In genomic region chr5:173616577-173617118, GRCh38 we compare ENCODE assay signal across 1 cellular context.
TF ChIP-seq lines count a peak whose summit lies in the region.

BOD1 (minus strand) TSS chr5:173616650; CDS start chr5:173616436, 214 bp downstream.

TF ChIP-seq in GM12878, 131 proteins besides CTCF, POLR2A, EP300 and RAD21 (continued from another document and continues in another):
- TF ChIP-seq ZBTB33 (IDR thresholded peaks at IDR 0.05) (no peak), PKNOX1 (IDR thresholded peaks at IDR 0.05) (peak; percentile 73), POLR2AphosphoS2 (IDR thresholded peaks at IDR 0.05; ENCODE audit: low read depth, low read length) (no peak), NRF1 (conservative IDR thresholded peaks at IDR 0.05; ENCODE audit: low read depth, low read length) (no peak), CREM (IDR thresholded peaks at IDR 0.05; ENCODE audit: low read depth) (peak; percentile 99), STAT3 (IDR thresholded peaks at IDR 0.05; ENCODE audit: low read depth, low read length) (no peak), NFXL1 (IDR thresholded peaks at IDR 0.05; ENCODE audit: borderline replicate concordance) (no peak), TAF1 (IDR thresholded peaks at IDR 0.05; ENCODE audit: borderline replicate concordance, low read depth, low read length) (no peak), NR2F1 (conservative IDR thresholded peaks at IDR 0.05) (peak; percentile 61; the same call in 1 of the 2 replicates), IRF4 (IDR thresholded peaks at IDR 0.05; ENCODE audit: low read depth, low read length) (peak; percentile 55; the same call in 1 of the 2 replicates), RELB (IDR thresholded peaks at IDR 0.05; ENCODE audit: low read depth) (peak; percentile 75; the same call in 1 of the 2 replicates), STAT1 (conservative IDR thresholded peaks at IDR 0.05) (no peak), RAD51 (IDR thresholded peaks at IDR 0.05) (peak; percentile 89), ZBTB4 (CRISPR knock-in tag; IDR thresholded peaks at IDR 0.05) (no peak), JUND (IDR thresholded peaks at IDR 0.05; ENCODE audit: low read depth, low read length) (no peak), USF1 (IDR thresholded peaks at IDR 0.05; ENCODE audit: borderline replicate concordance, extremely low read length, insufficient read depth, low read depth, low read length) (peak; percentile 79), NFIC (IDR thresholded peaks at IDR 0.05; ENCODE audit: low read depth, low read length) (no peak; the same call in 1 of the 2 replicates), POU2F2 (IDR thresholded peaks at IDR 0.05; ENCODE audit: borderline replicate concordance, low read depth, low read length) (no peak; the same call in 2 of the 3 replicates), CBX3 (IDR thresholded peaks at IDR 0.05; ENCODE audit: borderline replicate concordance, low read depth) (no peak), PAX8 (IDR thresholded peaks at IDR 0.05) (no peak), PRDM15 (CRISPR knock-in tag; IDR thresholded peaks at IDR 0.05) (no peak), KDM1A (IDR thresholded peaks at IDR 0.05; ENCODE audit: borderline replicate concordance) (no peak), MTA2 (IDR thresholded peaks at IDR 0.05; ENCODE audit: low read depth) (peak; percentile 56), SPI1 (IDR thresholded peaks at IDR 0.05; ENCODE audit: borderline replicate concordance, insufficient read depth, low read depth, low read length) (peak; percentile 82), EGR1 (IDR thresholded peaks at IDR 0.05; ENCODE audit: borderline replicate concordance in 1 of 2, low read depth in 2 of 2, low read length in 2 of 2) (peak in 1 of 2 experiments; percentile 87; a peak in 2 of 3 replicates), MEF2A (IDR thresholded peaks at IDR 0.05; ENCODE audit: insufficient read depth, low read depth, low read length) (no peak), ATF2 (IDR thresholded peaks at IDR 0.05; ENCODE audit: low read length) (no peak), CREB1 (IDR thresholded peaks at IDR 0.05; ENCODE audit: low read depth) (peak; percentile 99), SMARCA5 (IDR thresholded peaks at IDR 0.05) (no peak), SUPT20H (IDR thresholded peaks at IDR 0.05; ENCODE audit: borderline replicate concordance, control insufficient read depth, low read depth, low read length) (no peak), MEF2B (IDR thresholded peaks at IDR 0.05; ENCODE audit: partially characterized antibody, poor library complexity, severe bottlenecking) (no peak), BCL3 (IDR thresholded peaks at IDR 0.05; ENCODE audit: borderline replicate concordance, insufficient read depth, low read depth, low read length, poor library complexity, severe bottlenecking) (no peak), ZSCAN29 (IDR thresholded peaks at IDR 0.05) (no peak), KLF5 (IDR thresholded peaks at IDR 0.05; ENCODE audit: partially characterized antibody) (no peak), SMC3 (IDR thresholded peaks at IDR 0.05; ENCODE audit: borderline replicate concordance, low read length) (no peak), CUX1 (IDR thresholded peaks at IDR 0.05; ENCODE audit: insufficient replicate concordance, low read depth, low read length) (no peak), ATF7 (IDR thresholded peaks at IDR 0.05; ENCODE audit: low read depth) (peak; percentile 65), MTA3 (IDR thresholded peaks at IDR 0.05; ENCODE audit: borderline replicate concordance, low read length) (no peak), BCL11A (IDR thresholded peaks at IDR 0.05; ENCODE audit: low read depth, low read length) (0 out of 2 replicates have a peak, but pooled peaks have one; percentile 21), CEBPB (IDR thresholded peaks at IDR 0.05; ENCODE audit: borderline replicate concordance in 1 of 2, low read depth in 2 of 2, low read length in 2 of 2) (no peak)
